15 cellular contexts compared by ENCODE assay signal in genomic region chr7:1794888-1795542, GRCh38.
DNase-seq lines count a peak whose midpoint lies in the region; ATAC-seq and TF ChIP-seq lines count a peak whose summit lies in the region.
"Had no signal": no experiment of that assay in that cellular context is flagged by ENCODE, and none has a peak within 500 bp of the region (broad histone marks: within the 10 kb centered on the region; RNA-seq: fewer than 3 reads in every experiment).

No MANE protein-coding gene starts in this region.

- H3K9me3 ChIP-seq in adipocyte (ENCODE audit: control insufficient read depth, low read length) = peaks cover 45% of the 10 kb centered on the region
- H3K9me3 ChIP-seq in osteoblast (ENCODE audit: low read depth, low read length) = peaks cover 7% of the 10 kb centered on the region
- H3K9me3 ChIP-seq in body of pancreas = peaks cover 0 to 18% (median 0%) of the 10 kb centered on the region in 3 donors

- no TSS peak for BruUV-seq in Calu3 (replicated peaks; lab: Mats Ljungman, UMichigan)

- H3K36me3 ChIP-seq in adipocyte (ENCODE audit: control insufficient read depth, insufficient read depth, low read length, severe bottlenecking) (no peaks in the 10 kb centered on the region), osteoblast (ENCODE audit: insufficient read depth, low read length) (no peaks in the 10 kb centered on the region), body of pancreas (replicated peaks in 1 of 2; ENCODE audit: insufficient read depth in 1 of 2, low read depth in 2 of 2) (no peaks in the 10 kb centered on the region)
- H3K36me3 ChIP-seq: left ventricle myocardium inferior had no signal

- peaks cover 6% of the 10 kb centered on the region for H3K9me3 Mint-ChIP-seq in Calu3 (ENCODE audit: low read depth, unreplicated experiment)

- H3K9ac ChIP-seq in adipocyte (ENCODE audit: low read length) = no peak overlapping the region

- no peaks in the 10 kb centered on the region for H3K36me3 Mint-ChIP-seq in Calu3 (ENCODE audit: insufficient read depth, unreplicated experiment)

- ATAC-seq in GM18520 (IDR thresholded peaks at IDR 0.05; ENCODE audit: unreplicated experiment) (no peak), body of pancreas (no peak)

- H3K79me2 ChIP-seq in osteoblast (ENCODE audit: insufficient read depth, low read length) = no peaks in the 10 kb centered on the region

- H3K4me2 ChIP-seq in osteoblast (ENCODE audit: insufficient read depth, low read length) = no peak overlapping the region

- no peaks in the 10 kb centered on the region for H4K20me1 ChIP-seq in osteoblast (ENCODE audit: insufficient read depth, low read length)

- no peak overlapping the region for H3K27ac ChIP-seq in osteoblast (ENCODE audit: low read depth, low read length)
- no peak overlapping the region for H3K27ac ChIP-seq in body of pancreas
- H3K27ac ChIP-seq: coronary artery, left ventricle myocardium inferior had no signal

- CTCF ChIA-PET in Calu3 (lab: Charles Lee) = interaction anchor here (0.7 to 1.1 kb wide), 3 partner anchors 9 to 183 kb away, joined by 3 to 5 read pairs (median 3); no protein-coding TSS in a partner anchor

- no peak overlapping the region for H3K4me3 Mint-ChIP-seq in Calu3 (ENCODE audit: low read depth, unreplicated experiment)
- H3K4me3 Mint-ChIP-seq: activated naive CD4-positive, alpha-beta T cell treated with anti-CD3 and anti-CD28 coated beads for 36 hours had no signal

- H3K4me1 Mint-ChIP-seq in Calu3 (ENCODE audit: low read depth, unreplicated experiment) = no peaks in the 10 kb centered on the region

- no peak overlapping the region for H2AFZ ChIP-seq in osteoblast (ENCODE audit: low read length)

- WGBS in body of pancreas, 2 donors = 0 to 12% methylated on average over 1 of the region's 1 CpG

- no peak for TF ChIP-seq POLR2A in body of pancreas (IDR thresholded peaks at IDR 0.05)

- peak; percentile 30 for TF ChIP-seq CTCF in osteoblast (IDR thresholded peaks at IDR 0.05; ENCODE audit: extremely low read depth, low read depth, low read length)
- TF ChIP-seq CTCF in Calu3 (IDR thresholded peaks at IDR 0.05; ENCODE audit: unreplicated experiment) = no peak
- no peak for TF ChIP-seq CTCF in body of pancreas (IDR thresholded peaks at IDR 0.05)

- no peaks in the 10 kb centered on the region for H3K4me1 ChIP-seq in adipocyte (ENCODE audit: control insufficient read depth, insufficient read depth, low read length)
- H3K4me1 ChIP-seq in osteoblast (ENCODE audit: insufficient read depth, low read length) = no peaks in the 10 kb centered on the region
- H3K4me1 ChIP-seq in body of pancreas = no peaks in the 10 kb centered on the region
- H3K4me1 ChIP-seq: left ventricle myocardium inferior had no signal

- DNase-seq in DMS 273 (lab: John Stamatoyannopoulos, UW; ENCODE audit: unreplicated experiment) (peak; percentile 42), DMS 273 treated with DMSO at 0.1 percent for 48 hours (lab: John Stamatoyannopoulos, UW) (no peak), NAMALWA (ENCODE audit: low spot score) (peak; percentile 48), adipocyte (ENCODE audit: low read depth) (no peak), osteoblast (ENCODE audit: insufficient read length, low spot score, missing footprints) (no peak), Calu3 (no peak), body of pancreas (no peak)
- DNase-seq: 8988T; activated CD4-positive, alpha-beta T cell treated with anti-CD3 and anti-CD28 coated beads for 4 hours; activated naive CD4-positive, alpha-beta T cell treated with anti-CD3 and anti-CD28 coated beads for 36 hours; left ventricle myocardium inferior; NCI-H1417 treated with DMSO at 0.1 percent for 48 hours; occipital lobe had no signal

- H3K4me3 ChIP-seq in adipocyte (ENCODE audit: low read length) (peak overlapping the region; percentile 30), osteoblast (ENCODE audit: insufficient read depth, low read length) (no peak overlapping the region), body of pancreas (no peak overlapping the region)
- H3K4me3 ChIP-seq: coronary artery, left ventricle myocardium inferior had no signal

- no peak overlapping the region for H3K27ac Mint-ChIP-seq in Calu3 (ENCODE audit: unreplicated experiment)
- H3K27ac Mint-ChIP-seq: activated naive CD4-positive, alpha-beta T cell treated with anti-CD3 and anti-CD28 coated beads for 36 hours had no signal

- H3K27me3 ChIP-seq in adipocyte (replicated peaks; ENCODE audit: control insufficient read depth, insufficient read depth, low read length) = peaks cover 7% of the 10 kb centered on the region
- no peaks in the 10 kb centered on the region for H3K27me3 ChIP-seq in osteoblast (ENCODE audit: insufficient read depth, low read length)
- no peaks in the 10 kb centered on the region for H3K27me3 ChIP-seq in body of pancreas

- H3K27me3 Mint-ChIP-seq in Calu3 (ENCODE audit: unreplicated experiment) = peaks cover 41% of the 10 kb centered on the region

- intact Hi-C loops in Calu3 (cut with micrococcal nuclease; ENCODE audit: unreplicated experiment) = no loop called here
- intact Hi-C loops in body of pancreas (cut with DNase I) = no loop called here

Comparison
In these comparisons a context has a peak if more than half of its experiments do, and no peak if none do; other contexts are left out.
1. DNase-seq: peak in DMS 273 (single experiment) and NAMALWA (single experiment); none in DMS 273 treated with DMSO at 0.1 percent for 48 hours (single experiment), adipocyte (single experiment), osteoblast (single experiment), Calu3 (single experiment) and body of pancreas (0 of 4).